ENCODE assay signal across 9 cellular contexts in genomic region chr2:10620481-10620880, GRCh38.
DNase-seq lines count a peak whose midpoint lies in the region; TF ChIP-seq lines count a peak whose summit lies in the region.
"Had no signal": no experiment of that assay in that cellular context is flagged by ENCODE, and none has a peak within 500 bp of the region (broad histone marks: within the 10 kb centered on the region; RNA-seq: fewer than 3 reads in every experiment).

No MANE protein-coding gene starts in this region.

- H3K4me3 ChIP-seq in smooth muscle cell: no peak overlapping the region
- H3K4me3 ChIP-seq: colonic mucosa had no signal

- peaks cover 17% of the 10 kb centered on the region for H4K20me1 ChIP-seq in smooth muscle cell (ENCODE audit: low read depth)

- peaks cover 3% of the 10 kb centered on the region for H3K9me3 Mint-ChIP-seq in activated CD4-positive, alpha-beta T cell treated with anti-CD3 and anti-CD28 coated beads, Interleukin-2, amount 10 ng/mL, durations not matched to agents 7 days and 5 days

- no peak overlapping the region for H3K9ac ChIP-seq in smooth muscle cell (ENCODE audit: low read depth)

- peak overlapping the region; percentile 39 for H3K27ac ChIP-seq in smooth muscle cell (ENCODE audit: low read depth)
- H3K27ac ChIP-seq: colonic mucosa had no signal

- H3K27me3 ChIP-seq in smooth muscle cell (ENCODE audit: low read depth): no peaks in the 10 kb centered on the region
- H3K27me3 ChIP-seq: colonic mucosa had no signal

- H2AFZ ChIP-seq in smooth muscle cell (ENCODE audit: low read depth): no peak overlapping the region

- no peaks in the 10 kb centered on the region for H3F3A ChIP-seq in smooth muscle cell (ENCODE audit: low read depth)

- H3K4me3 Mint-ChIP-seq in activated CD4-positive, alpha-beta T cell treated with anti-CD3 and anti-CD28 coated beads, Interleukin-2, amount 10 ng/mL, durations not matched to agents 7 days and 5 days: no peak overlapping the region

- H3K36me3 ChIP-seq in smooth muscle cell (ENCODE audit: low read depth): no peaks in the 10 kb centered on the region
- H3K36me3 ChIP-seq: colonic mucosa had no signal

- H3K27me3 Mint-ChIP-seq in activated CD4-positive, alpha-beta T cell treated with anti-CD3 and anti-CD28 coated beads, Interleukin-2, amount 10 ng/mL, durations not matched to agents 7 days and 5 days: no peaks in the 10 kb centered on the region

- peaks cover 5% of the 10 kb centered on the region for H3K4me1 ChIP-seq in smooth muscle cell (ENCODE audit: low read depth)
- H3K4me1 ChIP-seq: colonic mucosa had no signal

- DNase-seq in activated CD4-positive, alpha-beta T cell treated with anti-CD3 and anti-CD28 coated beads, Interleukin-2, amount 10 ng/mL, durations not matched to agents 7 days and 5 days: peak; percentile 8
- no peak for DNase-seq in activated CD4-positive, alpha-beta T cell treated with anti-CD3 and anti-CD28 coated beads, Interleukin-2, amount 50 U/mL, for 4 hours
- peak; percentile 57 for DNase-seq in NCI-H226
- DNase-seq in dedifferentiated amniotic fluid mesenchymal stem cell (ENCODE audit: extremely low spot score): peak; percentile 82
- DNase-seq in smooth muscle cell (lab: John Stamatoyannopoulos, UW; ENCODE audit: unreplicated experiment): no peak
- DNase-seq in stimulated activated CD4-positive, alpha-beta T cell treated with anti-CD3 and anti-CD28 coated beads, Interleukin-12 subunit alpha, Interleukin-12 subunit beta, amount 100 ng/mL, for 4 hours: no peak
- DNase-seq in DMS153 (lab: John Stamatoyannopoulos, UW): no peak
- DNase-seq in activated CD4-positive, alpha-beta T cell treated with anti-CD3 and anti-CD28 coated beads, Interleukin-2, amount 50 U/mL, for 1 hour: no peak
- DNase-seq: colonic mucosa had no signal

- H3K27ac Mint-ChIP-seq in activated CD4-positive, alpha-beta T cell treated with anti-CD3 and anti-CD28 coated beads, Interleukin-2, amount 10 ng/mL, durations not matched to agents 7 days and 5 days: no peak overlapping the region

- H3K4me2 ChIP-seq in smooth muscle cell: peak overlapping the region; percentile 47

- POLR2A ChIA-PET in activated CD4-positive, alpha-beta T cell treated with anti-CD3 and anti-CD28 coated beads, Interleukin-2, amount 10 ng/mL, durations not matched to agents 7 days and 5 days (lab: Charles Lee): no interaction called here

- H3K79me2 ChIP-seq in smooth muscle cell (ENCODE audit: low read depth): no peaks in the 10 kb centered on the region

- TF ChIP-seq CTCF in smooth muscle cell (IDR thresholded peaks at IDR 0.05; ENCODE audit: borderline replicate concordance, insufficient read depth, poor library complexity, severe bottlenecking): no peak

- 73% methylated on average over 2 of the region's 2 CpGs for WGBS in smooth muscle cell (ENCODE audit: low lambda C conversion rate)

- peaks cover 46% of the 10 kb centered on the region for H3K36me3 Mint-ChIP-seq in activated CD4-positive, alpha-beta T cell treated with anti-CD3 and anti-CD28 coated beads, Interleukin-2, amount 10 ng/mL, durations not matched to agents 7 days and 5 days (ENCODE audit: low read depth)

- peaks cover 30% of the 10 kb centered on the region for H3K4me1 Mint-ChIP-seq in activated CD4-positive, alpha-beta T cell treated with anti-CD3 and anti-CD28 coated beads, Interleukin-2, amount 10 ng/mL, durations not matched to agents 7 days and 5 days

- H3K9me3 ChIP-seq in smooth muscle cell (replicated peaks; ENCODE audit: low read depth): no peaks in the 10 kb centered on the region
- H3K9me3 ChIP-seq: colonic mucosa had no signal

- CTCF ChIA-PET in activated CD4-positive, alpha-beta T cell treated with anti-CD3 and anti-CD28 coated beads, Interleukin-2, amount 10 ng/mL, durations not matched to agents 7 days and 5 days (lab: Charles Lee): interaction anchor here (0.9 kb wide), 1 partner anchor 216 kb away, joined by 3 read pairs; no protein-coding TSS in a partner anchor

Comparison
In these comparisons a context has a peak if more than half of its experiments do, and no peak if none do; other contexts are left out.
1. DNase-seq: peak in activated CD4-positive, alpha-beta T cell treated with anti-CD3 and anti-CD28 coated beads, Interleukin-2, amount 10 ng/mL, durations not matched to agents 7 days and 5 days (single experiment), NCI-H226 (single experiment) and dedifferentiated amniotic fluid mesenchymal stem cell (single experiment); none in activated CD4-positive, alpha-beta T cell treated with anti-CD3 and anti-CD28 coated beads, Interleukin-2, amount 50 U/mL, for 4 hours (0 of 2), smooth muscle cell (single experiment), stimulated activated CD4-positive, alpha-beta T cell treated with anti-CD3 and anti-CD28 coated beads, Interleukin-12 subunit alpha, Interleukin-12 subunit beta, amount 100 ng/mL, for 4 hours (single experiment), DMS153 (single experiment) and activated CD4-positive, alpha-beta T cell treated with anti-CD3 and anti-CD28 coated beads, Interleukin-2, amount 50 U/mL, for 1 hour (single experiment).